8 cellular contexts compared by ENCODE assay signal in the genomic region with DNA sequence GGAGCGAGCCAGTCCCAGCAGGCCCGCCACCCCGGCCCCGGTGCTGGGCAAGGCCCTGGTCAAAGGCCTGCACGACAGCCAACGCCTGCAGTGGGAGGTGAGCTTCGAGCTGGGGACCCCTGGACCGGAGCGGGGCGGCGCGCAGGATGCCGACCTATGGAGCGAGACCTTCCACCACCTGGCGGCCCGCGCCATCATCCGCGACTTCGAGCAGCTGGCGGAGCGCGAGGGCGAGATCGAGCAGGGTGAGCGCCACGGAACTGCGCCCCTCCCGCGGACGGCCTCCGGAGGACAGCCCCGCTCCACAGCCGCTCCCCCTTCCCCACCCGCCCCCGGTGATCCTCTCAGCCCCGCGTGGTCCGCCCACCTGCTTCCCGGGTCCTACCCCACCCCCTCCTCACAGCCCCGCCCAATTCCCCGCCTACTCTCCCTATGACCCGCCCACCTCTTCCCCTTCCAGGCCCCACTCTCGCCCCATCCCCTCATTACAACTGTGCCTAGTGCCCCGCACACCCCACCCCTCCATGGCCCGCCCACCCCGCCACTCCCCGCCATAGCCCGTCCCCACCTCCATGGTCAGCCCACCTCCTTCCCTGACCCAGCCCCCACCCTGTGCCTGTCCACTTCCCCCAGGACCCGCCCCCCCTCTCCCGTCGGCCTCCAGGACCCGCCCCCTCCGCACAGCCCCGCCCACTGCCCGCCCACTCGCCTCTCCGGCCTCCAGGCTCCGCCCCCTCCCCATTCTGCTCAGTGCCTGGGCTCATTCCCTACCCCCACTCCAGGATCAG. TPM values are rescaled to one million over a fixed set of nuclear protein-coding genes. Genes with fewer than 3 reads are reported as not detected.
A peak's percentile ranks its signal among the peaks of the same experiment; 100 is the strongest.
DNase-seq lines count a peak whose midpoint lies in the region; ATAC-seq and TF ChIP-seq lines count a peak whose summit lies in the region.

No MANE protein-coding gene starts in this region.

- H3K4me1 ChIP-seq in BLaER1 (peaks cover 21% of the 10 kb centered on the region), HUES6 (ENCODE audit: control insufficient read depth, insufficient read depth, low read length) (peaks cover 13% of the 10 kb centered on the region)

- peak overlapping the region; percentile 63 for H3K27ac ChIP-seq in BLaER1
- no peak overlapping the region for H3K27ac ChIP-seq in HUES6 (ENCODE audit: low read depth, low read length)
- no peak overlapping the region for H3K27ac ChIP-seq in coronary artery

- no peak for ATAC-seq in GM19463 (IDR thresholded peaks at IDR 0.05; ENCODE audit: unreplicated experiment)
- ATAC-seq in HG03045 (IDR thresholded peaks at IDR 0.05; ENCODE audit: unreplicated experiment) = no peak
- ATAC-seq in HG03469 (IDR thresholded peaks at IDR 0.05; ENCODE audit: unreplicated experiment) = no peak

- H3K4me3 ChIP-seq in BLaER1 = peak overlapping the region; percentile 42
- peak overlapping the region; percentile 65 for H3K4me3 ChIP-seq in HUES6 (ENCODE audit: low read depth, low read length)
- H3K4me3 ChIP-seq in coronary artery = peak overlapping the region; percentile 56

- H3K9me3 ChIP-seq in BLaER1 = peaks cover 11% of the 10 kb centered on the region; the same call in 1 of the 2 replicates
- no peaks in the 10 kb centered on the region; the same call in 1 of the 2 replicates for H3K9me3 ChIP-seq in HUES6 (ENCODE audit: control insufficient read depth, insufficient read depth, low read depth, low read length)

- H3K27me3 ChIP-seq in BLaER1 (no peaks in the 10 kb centered on the region), HUES6 (ENCODE audit: control insufficient read depth, insufficient read depth, low read length) (peaks cover 24% of the 10 kb centered on the region)

- DNase-seq in coronary artery (ENCODE audit: low spot score) = no peak
- DNase-seq in mucosa of gallbladder (ENCODE audit: low spot score) = peak; percentile 61
- no peak for DNase-seq in NCI-H82 (lab: John Stamatoyannopoulos, UW)

- no peak for TF ChIP-seq CTCF in coronary artery (IDR thresholded peaks at IDR 0.05)

- H3K36me3 ChIP-seq in BLaER1 (no peaks in the 10 kb centered on the region), HUES6 (ENCODE audit: control insufficient read depth, insufficient read depth, low read length) (no peaks in the 10 kb centered on the region)

- peak overlapping the region; percentile 79 for H3K4me2 ChIP-seq in BLaER1

- H4K20me1 ChIP-seq in BLaER1 = no peaks in the 10 kb centered on the region

- H3K9ac ChIP-seq in BLaER1 = peak overlapping the region; percentile 18; the same call in 1 of the 2 replicates
- no peak overlapping the region for H3K9ac ChIP-seq in HUES6 (ENCODE audit: low read length)

RNA-seq across cellular contexts. Expression of gene VWA5B1, which starts 52.7 kb away (rescaled TPM):
- 2.1 TPM for total RNA-seq in mucosa of gallbladder
